Comparison of ENCODE assay signal across 8 cellular contexts in genomic region chr6:33840064-33840926, GRCh38. TPM values are rescaled to one million over a fixed set of nuclear protein-coding genes. Genes with fewer than 3 reads are reported as not detected.
DNase-seq lines count a peak whose midpoint lies in the region; ATAC-seq lines count a peak whose summit lies in the region.

No MANE protein-coding gene starts in this region.

- peak overlapping the region; percentile 31 for H3K9ac ChIP-seq in adipocyte (ENCODE audit: low read length)

- H3K36me3 ChIP-seq in adipocyte (ENCODE audit: control insufficient read depth, insufficient read depth, low read length, severe bottlenecking): no peaks in the 10 kb centered on the region

- H3K4me3 ChIP-seq in adipocyte (ENCODE audit: low read length): no peak overlapping the region

- no peaks in the 10 kb centered on the region for H3K27me3 ChIP-seq in adipocyte (replicated peaks; ENCODE audit: control insufficient read depth, insufficient read depth, low read length)

- H3K4me1 ChIP-seq in adipocyte (ENCODE audit: control insufficient read depth, insufficient read depth, low read length): peaks cover 59% of the 10 kb centered on the region

- peak; percentile 41 for ATAC-seq in HG02763 (IDR thresholded peaks at IDR 0.05; ENCODE audit: unreplicated experiment)

- peaks cover 5% of the 10 kb centered on the region for H3K9me3 ChIP-seq in adipocyte (ENCODE audit: control insufficient read depth, low read length)

- peak in 2 of 3 experiments; percentile 37 to 67 for DNase-seq in NCI-H1417 (lab: John Stamatoyannopoulos, UW)
- no peak for DNase-seq in NCI-H1417 treated with DMSO at 0.1 percent for 48 hours (lab: John Stamatoyannopoulos, UW)
- DNase-seq in RPMI7951 (ENCODE audit: low read depth): peak; percentile 100
- DNase-seq in adipocyte (ENCODE audit: low read depth): peak; percentile 95
- DNase-seq in islet precursor cell: peak; percentile 97
- peak; percentile 58 for DNase-seq in stimulated activated CD8-positive, alpha-beta memory T cell treated with anti-CD3 and anti-CD28 coated beads, Interleukin-4, amount 100 ng/mL, for 48 hours
- DNase-seq in germinal center (ENCODE audit: low spot score): no peak

RNA-seq across cellular contexts. Expression of gene MLN, which starts 36.5 kb away (rescaled TPM):
- total RNA-seq in RPMI7951 (2014; rRNA removed; shearing (Covaris generic)): not detected in 2 replicates

RNA-seq across cellular contexts. Expression of gene LEMD2, which starts 51.4 kb away (rescaled TPM):
- total RNA-seq in RPMI7951 (2014; rRNA removed; shearing (Covaris generic)): 34.1 and 46.9 TPM in 2 replicates

Comparison
In these comparisons a context has a peak if more than half of its experiments do, and no peak if none do; other contexts are left out.
1. DNase-seq: peak in NCI-H1417 (2 of 3), RPMI7951 (single experiment), adipocyte (single experiment), islet precursor cell (single experiment) and stimulated activated CD8-positive, alpha-beta memory T cell treated with anti-CD3 and anti-CD28 coated beads, Interleukin-4, amount 100 ng/mL, for 48 hours (single experiment); none in NCI-H1417 treated with DMSO at 0.1 percent for 48 hours (single experiment) and germinal center (single experiment).